Comparison of ENCODE assay signal across 20 cellular contexts in the genomic region with DNA sequence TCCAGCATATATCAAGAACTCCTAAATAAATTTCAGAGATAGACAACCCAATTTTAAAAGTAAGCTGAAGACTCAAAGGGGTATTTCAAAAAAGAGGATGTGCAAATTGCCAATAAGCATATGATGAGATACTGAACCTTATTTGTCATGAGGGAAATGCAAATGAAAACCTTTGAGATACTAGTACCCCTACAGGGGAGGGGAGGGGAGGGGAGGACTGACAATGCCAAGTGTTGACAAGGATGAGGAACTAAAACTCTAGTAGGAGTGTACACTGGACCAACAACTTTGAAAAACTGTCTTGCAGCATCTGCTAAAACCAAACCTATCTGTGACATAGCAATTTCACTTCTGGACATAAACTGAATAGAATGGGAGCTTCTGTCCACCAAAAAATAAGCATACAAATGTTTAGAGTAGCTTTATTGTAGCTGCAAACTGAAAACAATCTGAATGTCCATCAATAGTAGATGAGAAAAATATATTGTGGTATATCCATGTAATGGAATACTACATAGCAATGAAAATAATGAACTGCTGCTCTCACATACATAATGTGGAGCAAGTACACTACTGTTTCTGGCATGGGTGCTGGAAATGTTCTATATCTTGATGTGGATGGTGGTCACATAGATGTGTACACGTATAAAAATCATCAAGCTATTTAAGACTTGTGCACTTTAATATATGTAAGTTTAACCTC. TPM values are rescaled to one million over a fixed set of nuclear protein-coding genes. Genes with fewer than 3 reads are reported as not detected.
"Had no signal": no experiment of that assay in that cellular context is flagged by ENCODE, and none has a peak within 500 bp of the region (broad histone marks: within the 10 kb centered on the region; RNA-seq: fewer than 3 reads in every experiment).

No MANE protein-coding gene starts in this region.

- H3K4me3 Mint-ChIP-seq: endodermal cell, natural killer cell, neural crest cell had no signal

- FAIRE-seq: endothelial cell of umbilical vein had no signal

- H3K4me1 Mint-ChIP-seq: endodermal cell, neural crest cell had no signal

- H3K4me1 ChIP-seq: foreskin keratinocyte, sigmoid colon, thyroid gland had no signal

- DNase-seq: effector CD4-positive, alpha-beta T cell; endodermal cell; erythroblast; foreskin keratinocyte; left colon; mucosa of descending colon; natural killer cell; stimulated activated CD4-positive, alpha-beta T cell treated with anti-CD3 and anti-CD28 coated beads, Interleukin-2, amount 100 ng/mL, for 24 hours; stimulated activated CD4-positive, alpha-beta T cell treated with anti-CD3 and anti-CD28 coated beads, Interleukin-4, amount 100 ng/mL, for 4 hours; stimulated activated naive CD8-positive, alpha-beta T cell treated with anti-CD3 and anti-CD28 coated beads, Interleukin-15, Interleukin-2, amounts not matched to agents 100 U/mL and 50 U/mL, for 24 hours; thyroid gland; upper lobe of left lung had no signal

- H3K4me3 ChIP-seq: coronary artery, mucosa of descending colon, sigmoid colon, skin epidermis, suprapubic skin, thyroid gland, upper lobe of left lung, vagina had no signal

- H3K27me3 ChIP-seq: thyroid gland, upper lobe of left lung, vagina had no signal

- H3K27ac ChIP-seq: coronary artery, foreskin keratinocyte, sigmoid colon, skin epidermis, suprapubic skin, thyroid gland, upper lobe of left lung, vagina had no signal

- H3K36me3 Mint-ChIP-seq: natural killer cell had no signal

- H3K36me3 ChIP-seq: sigmoid colon, suprapubic skin, thyroid gland, upper lobe of left lung, vagina had no signal

- H3K27ac Mint-ChIP-seq: endodermal cell, natural killer cell had no signal

- H3K9me3 Mint-ChIP-seq: natural killer cell had no signal

- H3K9me3 ChIP-seq: suprapubic skin, thyroid gland, vagina had no signal

- ATAC-seq: foreskin keratinocyte; left colon; mucosa of descending colon; natural killer cell; stimulated activated naive CD8-positive, alpha-beta T cell treated with anti-CD3 and anti-CD28 coated beads, Interleukin-15, Interleukin-2, amounts not matched to agents 100 U/mL and 50 U/mL, for 24 hours had no signal

RNA-seq across cellular contexts. Expression of a gene that starts 57.2 kb away (rescaled TPM):
- total RNA-seq: pulmonary artery endothelial cell had no signal
